20 cellular contexts compared by ENCODE assay signal in the genomic region with DNA sequence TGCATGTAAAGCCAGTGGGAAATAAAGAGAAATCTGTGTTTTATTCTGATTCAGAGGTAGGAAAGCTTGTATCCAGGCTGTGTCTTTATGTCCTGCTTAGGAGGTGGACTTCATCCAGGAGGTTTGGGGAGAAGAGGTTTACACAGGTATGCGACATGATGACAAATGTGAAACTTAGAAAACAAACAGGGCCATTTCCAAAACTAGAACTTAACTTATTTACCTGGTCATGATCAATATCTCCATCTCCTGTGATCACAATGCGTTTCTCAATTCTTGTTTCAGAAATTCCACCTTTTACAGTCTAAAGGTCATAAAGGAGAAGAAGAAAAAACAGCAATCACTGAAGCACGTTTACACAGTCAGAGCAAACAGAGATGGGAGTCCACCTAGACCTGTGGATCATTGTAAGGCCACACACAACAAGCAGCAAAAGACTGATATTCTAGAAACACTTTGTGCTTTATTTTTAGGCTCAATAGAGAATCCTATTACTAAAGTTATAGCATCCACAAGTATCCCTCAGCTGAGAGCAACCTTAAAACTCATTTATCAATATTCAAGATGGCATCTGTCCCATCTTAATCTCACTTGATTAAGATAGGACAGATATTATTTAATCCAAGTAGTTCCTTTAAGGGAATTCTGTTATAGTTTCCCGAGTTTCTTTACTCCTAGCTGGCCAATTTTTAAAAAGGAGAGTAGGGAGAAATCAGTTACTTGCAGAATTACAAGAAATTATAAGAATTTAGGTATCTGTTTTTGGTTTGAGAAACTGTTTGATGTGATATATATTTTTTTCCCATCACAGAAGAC. TPM values are rescaled to one million over a fixed set of nuclear protein-coding genes. Genes with fewer than 3 reads are reported as not detected.
DNase-seq lines count a peak whose midpoint lies in the region; ATAC-seq, FAIRE-seq and TF ChIP-seq lines count a peak whose summit lies in the region.
"Had no signal": no experiment of that assay in that cellular context is flagged by ENCODE, and none has a peak within 500 bp of the region (broad histone marks: within the 10 kb centered on the region; RNA-seq: fewer than 3 reads in every experiment).

No MANE protein-coding gene starts in this region.

- H3K9me3 Mint-ChIP-seq in progenitor cell of endocrine pancreas (ENCODE audit: low read depth), result no peaks in the 10 kb centered on the region
- H3K9me3 Mint-ChIP-seq: CD8-positive, alpha-beta memory T cell had no signal

- FAIRE-seq in GM12892 (lab: Jason Lieb, UNC), result peak; percentile 24
- FAIRE-seq in HepG2 (lab: Jason Lieb, UNC), result peak; percentile 95
- FAIRE-seq: A549, G401.6, GM12891, H1 had no signal

- peaks cover 68% of the 10 kb centered on the region for H3K4me1 ChIP-seq in HepG2 (ENCODE audit: insufficient read depth, low read length)
- H3K4me1 ChIP-seq: A549, BLaER1, HAP-1 had no signal

- peak; percentile 72 to 100; a peak in 3 of 4 replicates for TF ChIP-seq EP300 in HepG2 (IDR thresholded peaks at IDR 0.05; ENCODE audit: low read depth in 2 of 2, low read length in 2 of 2)
- TF ChIP-seq EP300 in HepG2 (CRISPR knock-in tag; IDR thresholded peaks at IDR 0.05; ENCODE audit: borderline replicate concordance), result peak; percentile 98

- no peak for DNase-seq in GM12892 (ENCODE audit: insufficient read length)
- DNase-seq in HuH-7.5 (ENCODE audit: low spot score), result peak; percentile 11
- DNase-seq in HepG2 (ENCODE audit: low spot score), result peak; percentile 98
- no peak for DNase-seq in progenitor cell of endocrine pancreas (ENCODE audit: low spot score, unreplicated experiment)
- no peak for DNase-seq in activated effector memory CD4-positive, alpha-beta T cell treated with Interleukin-2 at 50 U/mL for 16 hours
- no peak for DNase-seq in AG20443 (ENCODE audit: low spot score)
- DNase-seq: AML-193; CD8-positive, alpha-beta memory T cell; DMS 273 treated with DMSO at 0.1 percent for 48 hours; DMS79 treated with DMSO at 0.1 percent for 48 hours; EL had no signal

- POLR2A ChIA-PET in HepG2 (lab: Yijun Ruan, JAX), result interaction anchor here (1.0 to 4.5 kb wide), 5 partner anchors 11 to 38 kb away, joined by 3 to 35 read pairs (median 8); a partner anchor contains a TSS

- H3K27me3 ChIP-seq in HepG2 (ENCODE audit: control insufficient read depth in 1 of 2, insufficient read depth in 2 of 2, low read length in 2 of 2), result no peaks in the 10 kb centered on the region
- H3K27me3 ChIP-seq: BLaER1 had no signal

- peak overlapping the region; percentile 38 for H3K4me3 Mint-ChIP-seq in progenitor cell of endocrine pancreas (ENCODE audit: low read depth)
- H3K4me3 Mint-ChIP-seq: CD8-positive, alpha-beta memory T cell had no signal

- peaks cover 10% of the 10 kb centered on the region for H3K27me3 Mint-ChIP-seq in progenitor cell of endocrine pancreas

- H4K20me1 ChIP-seq in HepG2 (ENCODE audit: insufficient read depth, low read length), result no peaks in the 10 kb centered on the region
- H4K20me1 ChIP-seq: BLaER1 had no signal

- H3K27ac Mint-ChIP-seq in progenitor cell of endocrine pancreas, result peak overlapping the region; percentile 85
- H3K27ac Mint-ChIP-seq: CD8-positive, alpha-beta memory T cell had no signal

- TF ChIP-seq RAD21 in HepG2 (CRISPR knock-in tag; IDR thresholded peaks at IDR 0.05), result 0 out of 2 replicates have a peak, but pooled peaks have one; percentile 29

- H3K36me3 ChIP-seq in HepG2 (replicated peaks in 1 of 2; ENCODE audit: control insufficient read depth in 1 of 2, insufficient read depth in 2 of 2, low read length in 2 of 2), result peaks cover 3 to 9% of the 10 kb centered on the region in 2 experiments; a peak in 4 of 5 replicates
- H3K36me3 ChIP-seq: HAP-1 had no signal

- WGBS in HepG2 (ENCODE audit: low lambda C conversion rate), result 2% methylated on average over 4 of the region's 4 CpGs

- H3K27ac ChIP-seq in HepG2 (ENCODE audit: extremely low read length, insufficient read depth, low read length), result peak overlapping the region; percentile 67
- H3K27ac ChIP-seq: A549, BLaER1, KMS-11 had no signal

- H3K9me3 ChIP-seq in HepG2 (ENCODE audit: low read length), result no peaks in the 10 kb centered on the region
- H3K9me3 ChIP-seq: A549, BLaER1, HAP-1 had no signal

- no TSS peak for BruUV-seq in HepG2 (replicated peaks; lab: Mats Ljungman, UMichigan)

- TF ChIP-seq POLR2A in GM12892 (IDR thresholded peaks at IDR 0.05; ENCODE audit: low read depth, low read length) (no peak), HepG2 (IDR thresholded peaks at IDR 0.05; ENCODE audit: insufficient read depth in 1 of 2, low read depth in 2 of 2, low read length in 2 of 2) (no peak)

- peak overlapping the region in 1 of 3 experiments; percentile 15; a peak in 1 of 6 replicates for H3K4me3 ChIP-seq in HepG2 (replicated peaks in 1 of 3; ENCODE audit: insufficient read depth in 1 of 3, low read depth in 2 of 3, low read length in 3 of 3)
- H3K4me3 ChIP-seq: A549, BLaER1, HAP-1 had no signal

- peak overlapping the region; percentile 64 for H3K4me2 ChIP-seq in HepG2 (ENCODE audit: low read depth, low read length)
- H3K4me2 ChIP-seq: A549, BLaER1, KMS-11 had no signal

- no peak for TF ChIP-seq CTCF in HepG2 (CRISPR knock-in tag; IDR thresholded peaks at IDR 0.05)
- TF ChIP-seq CTCF in progenitor cell of endocrine pancreas (IDR thresholded peaks at IDR 0.05; ENCODE audit: unreplicated experiment), result no peak

- intact Hi-C loops in HepG2 (cut with micrococcal nuclease; ENCODE audit: unreplicated experiment), result loop anchor here (1.0 to 2.0 kb wide), 3 partner anchors 37 to 70 kb away; a partner anchor contains a TSS

- H2AFZ ChIP-seq in HepG2 (ENCODE audit: low read length), result no peak overlapping the region

- no peaks in the 10 kb centered on the region for H3K79me2 ChIP-seq in HepG2 (ENCODE audit: insufficient read depth, low read length)

- CTCF ChIA-PET in HepG2 (lab: Yijun Ruan, JAX; ENCODE audit: low intra/inter-chr PET ratio, low total read pairs), result no interaction called here

- ATAC-seq in HepG2 (peak; percentile 93), GM19023 (IDR thresholded peaks at IDR 0.05; ENCODE audit: unreplicated experiment) (no peak)
- ATAC-seq: A549 had no signal

- H3K4me1 Mint-ChIP-seq in progenitor cell of endocrine pancreas (ENCODE audit: low read depth), result peaks cover 38% of the 10 kb centered on the region
- H3K4me1 Mint-ChIP-seq: CD8-positive, alpha-beta memory T cell had no signal

- in situ Hi-C loops in HepG2 (cut with HindIII; ENCODE audit: extremely low pct_ligation_motif_present, low pct_unique_long_range_greater_than_20kb), result no loop called here

- peaks cover 9% of the 10 kb centered on the region for H3K36me3 Mint-ChIP-seq in progenitor cell of endocrine pancreas (ENCODE audit: insufficient read depth)

- H3K9ac ChIP-seq in HepG2 (ENCODE audit: insufficient read depth, low read depth, low read length), result peak overlapping the region; percentile 18; the same call in 1 of the 2 replicates
- H3K9ac ChIP-seq: BLaER1, KMS-11 had no signal

TF ChIP-seq in HepG2, 621 proteins besides CTCF, POLR2A, EP300 and RAD21 (continues in another document):
- TF ChIP-seq, protein P1, sequence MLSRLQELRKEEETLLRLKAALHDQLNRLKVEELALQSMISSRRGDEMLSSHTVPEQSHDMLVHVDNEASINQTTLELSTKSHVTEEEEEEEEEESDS (CRISPR knock-in tag; IDR thresholded peaks at IDR 0.05; ENCODE audit: borderline replicate concordance), result peak; percentile 96
- TF ChIP-seq, protein P2, sequence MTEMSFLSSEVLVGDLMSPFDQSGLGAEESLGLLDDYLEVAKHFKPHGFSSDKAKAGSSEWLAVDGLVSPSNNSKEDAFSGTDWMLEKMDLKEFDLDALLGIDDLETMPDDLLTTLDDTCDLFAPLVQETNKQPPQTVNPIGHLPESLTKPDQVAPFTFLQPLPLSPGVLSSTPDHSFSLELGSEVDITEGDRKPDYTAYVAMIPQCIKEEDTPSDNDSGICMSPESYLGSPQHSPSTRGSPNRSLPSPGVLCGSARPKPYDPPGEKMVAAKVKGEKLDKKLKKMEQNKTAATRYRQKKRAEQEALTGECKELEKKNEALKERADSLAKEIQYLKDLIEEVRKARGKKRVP (CRISPR knock-in tag; IDR thresholded peaks at IDR 0.05), result peak in 1 of 2 experiments; percentile 89; a peak in 2 of 4 replicates
- TF ChIP-seq, protein P3, sequence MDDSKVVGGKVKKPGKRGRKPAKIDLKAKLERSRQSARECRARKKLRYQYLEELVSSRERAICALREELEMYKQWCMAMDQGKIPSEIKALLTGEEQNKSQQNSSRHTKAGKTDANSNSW (CRISPR knock-in tag; IDR thresholded peaks at IDR 0.05; ENCODE audit: borderline replicate concordance), result no peak
- peak; percentile 96 for TF ChIP-seq KDM1A (CRISPR knock-in tag; IDR thresholded peaks at IDR 0.05)
- TF ChIP-seq IKZF4 (CRISPR knock-in tag; IDR thresholded peaks at IDR 0.05; ENCODE audit: borderline replicate concordance, low read depth, not compliant biosample characterization), result no peak

RNA-seq across cellular contexts. Expression of a gene that starts 36.4 kb away (rescaled TPM):
- not detected for polyA plus RNA-seq in GM12892 (2012; ENCODE audit: missing spikeins)
- total RNA-seq in HepG2 (2016; rRNA removed; fragmentation: Illumina TruSeq; extraction: Trizol) (97.8 and 104 TPM in 2 replicates), progenitor cell of endocrine pancreas (0.79 and 0.91 TPM in 2 replicates)
- 41.9 and 46.7 TPM in 2 replicates for total RNA-seq in HepG2 (2016; cell fraction: cytosol; rRNA removed; fragmentation: Illumina TruSeq; extraction: Trizol; ENCODE audit: low read depth)
- total RNA-seq in HepG2 (2016; cell fraction: insoluble cytoplasmic fraction; rRNA removed; fragmentation: Illumina TruSeq; extraction: Trizol), result 92.4 and 106 TPM in 2 replicates
- total RNA-seq in HepG2 (2016; cell fraction: membrane; rRNA removed; fragmentation: Illumina TruSeq; extraction: Trizol), result 60.2 and 61.3 TPM in 2 replicates
- total RNA-seq in HepG2 (2016; cell fraction: nucleus; rRNA removed; fragmentation: Illumina TruSeq; extraction: Trizol), result 91.8 and 97.0 TPM in 2 replicates
- 37.9 and 41.8 TPM in 2 replicates for polyA plus RNA-seq in HepG2 (2011; rRNA removed)
- 28.9 and 39.2 TPM in 2 replicates for polyA plus RNA-seq in HepG2 (2011; cell fraction: cytosol; rRNA removed)
- 42.3 and 58.0 TPM in 2 replicates for polyA plus RNA-seq in HepG2 (2011; cell fraction: nucleus; rRNA removed)
- polyA plus RNA-seq in HepG2 (2012), result 67.5 and 98.6 TPM in 2 replicates
- 32.8 and 42.1 TPM in 2 replicates for polyA plus RNA-seq in HepG2 (2016; cell fraction: cytosol; fragmentation: Illumina TruSeq; extraction: Trizol; ENCODE audit: low read depth)
- polyA plus RNA-seq in HepG2 (2016; cell fraction: insoluble cytoplasmic fraction; fragmentation: Illumina TruSeq; extraction: Trizol; ENCODE audit: low read depth), result 87.1 and 90.1 TPM in 2 replicates
- 46.2 and 48.8 TPM in 2 replicates for polyA plus RNA-seq in HepG2 (2016; cell fraction: membrane; fragmentation: Illumina TruSeq; extraction: Trizol; ENCODE audit: low read depth)
- polyA plus RNA-seq in HepG2 (2016; cell fraction: nucleus; fragmentation: Illumina TruSeq; extraction: Trizol; ENCODE audit: insufficient read depth, low read depth), result 109 and 122 TPM in 2 replicates
- polyA minus RNA-seq in HepG2 (2011; rRNA and poly(A)+ RNA removed; ENCODE audit: low replicate concordance), result 57.4 TPM in 1 of 2 replicates, not detected in the other
- 15.2 and 17.4 TPM in 2 replicates for polyA minus RNA-seq in HepG2 (2011; cell fraction: cytosol; rRNA and poly(A)+ RNA removed)
- polyA minus RNA-seq in HepG2 (2011; cell fraction: nucleus; rRNA and poly(A)+ RNA removed), result 124 and 145 TPM in 2 replicates
- total RNA-seq: CD8-positive, alpha-beta memory T cell; H1 had no signal
- polyA plus RNA-seq: AG04450; CD8-positive, alpha-beta memory T cell; H1 had no signal

Comparison
In these comparisons a context has a peak if more than half of its experiments do, and no peak if none do; other contexts are left out.
1. DNase-seq: peak in HuH-7.5 (single experiment) and HepG2 (single experiment); none in GM12892 (single experiment), progenitor cell of endocrine pancreas (single experiment), activated effector memory CD4-positive, alpha-beta T cell treated with Interleukin-2 at 50 U/mL for 16 hours (single experiment) and AG20443 (single experiment).
2. RNA of a gene that starts 36.4 kb away (total RNA-seq): 41.9 to 106 TPM in HepG2; 0.79 to 0.91 TPM in progenitor cell of endocrine pancreas; every median in the first group is over 10 times any median in the second.